Comparison of ENCODE assay signal across 18 cellular contexts in the genomic region with DNA sequence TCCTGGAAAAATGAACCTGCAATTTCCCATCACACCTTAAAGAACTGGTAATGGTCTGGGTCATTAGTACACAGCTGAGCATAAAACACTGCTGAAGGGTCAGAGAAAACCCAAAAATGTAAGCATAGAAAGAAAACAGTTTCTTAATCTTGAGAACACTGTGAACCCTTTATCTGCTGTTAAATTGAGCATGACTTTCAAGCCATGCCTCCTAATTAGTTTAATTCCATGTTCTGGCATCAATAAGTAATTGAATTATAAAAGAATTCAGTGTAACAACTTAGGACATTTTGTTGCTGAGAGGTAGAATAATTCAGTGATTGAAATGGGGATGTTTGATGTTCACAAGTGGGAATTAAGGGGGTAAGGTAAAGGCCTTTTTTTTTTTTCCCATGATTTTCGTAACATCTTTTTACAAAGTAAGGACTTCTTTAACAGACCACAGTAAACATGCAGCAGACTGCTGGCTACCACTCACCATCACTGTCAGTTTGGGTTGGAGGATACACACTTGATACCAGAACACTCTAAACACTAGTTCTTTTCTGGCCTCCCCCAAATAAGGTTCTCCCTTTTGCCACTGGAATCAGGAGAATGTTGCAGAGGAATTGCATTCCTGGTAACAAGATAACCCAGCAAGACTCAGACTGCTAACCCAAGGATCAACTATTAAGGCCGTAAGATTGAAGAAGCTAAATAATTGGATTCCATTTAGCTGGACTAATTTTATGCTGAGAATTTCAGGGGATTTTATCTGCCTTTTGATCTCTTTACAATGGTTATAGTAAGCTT. TPM values are rescaled to one million over a fixed set of nuclear protein-coding genes. Genes with fewer than 3 reads are reported as not detected.
DNase-seq lines count a peak whose midpoint lies in the region; ATAC-seq and TF ChIP-seq lines count a peak whose summit lies in the region.
"Had no signal": no experiment of that assay in that cellular context is flagged by ENCODE, and none has a peak within 500 bp of the region (broad histone marks: within the 10 kb centered on the region; RNA-seq: fewer than 3 reads in every experiment).

No MANE protein-coding gene starts in this region.

- no peak overlapping the region for H3K23ac ChIP-seq in IMR-90 (ENCODE audit: low read depth, low read length)

- in situ Hi-C loops in IMR-90 (cut with MboI; ENCODE audit: low sequenced_read_pairs) = loop anchor here (10.0 kb wide), 1 partner anchor 392 kb away; no protein-coding TSS in a partner anchor

- intact Hi-C loops in IMR-90 (cut with micrococcal nuclease) (loop anchor here (10.0 kb wide), 1 partner anchor 312 kb away; the partner anchor contains the start of gene CNN3), dorsolateral prefrontal cortex (cut with DNase I) (no loop called here)
- intact Hi-C loops in activated T-helper 1 cell treated with anti-CD3 and anti-CD28 coated beads, Interleukin-12 subunit alpha, Interleukin-12 subunit beta, Interleukin-2, Interleukin-4 antibody, amounts not matched to agents 30 ng/mL and 10 ng/mL and 1 ng/mL, durations not matched to agents 14 hours and 24 hours and 36 hours (cut with micrococcal nuclease) = loop anchor here (10.0 kb wide), 2 partner anchors 692 to 1332 kb away; partner anchors contain the start of genes F3 and GCLM

- H3K4me3 ChIP-seq in CD4-positive, CD25-positive, alpha-beta regulatory T cell (ENCODE audit: low read depth, low read length) = peak overlapping the region; percentile 19
- no peak overlapping the region for H3K4me3 ChIP-seq in IMR-90 (ENCODE audit: insufficient read depth, low read depth, low read length)
- peak overlapping the region in 2 of 59 donors; percentile 2 to 12 for H3K4me3 ChIP-seq in dorsolateral prefrontal cortex
- no peak overlapping the region for H3K4me3 ChIP-seq in GM23338

- H3K9me3 ChIP-seq in CD4-positive, CD25-positive, alpha-beta regulatory T cell (ENCODE audit: control insufficient read depth in 2 of 2, low read length in 2 of 2) = peaks cover 0 to 6% of the 10 kb centered on the region in 2 experiments
- peaks cover 6% of the 10 kb centered on the region for H3K9me3 ChIP-seq in IMR-90 (ENCODE audit: control insufficient read depth, insufficient read depth, low read length)

- H3K79me1 ChIP-seq in IMR-90 (ENCODE audit: low read depth in 1 of 2, low read length in 2 of 2) = peaks cover 36 to 65% of the 10 kb centered on the region in 2 experiments

- peaks cover 14 to 80% (median 55%) of the 10 kb centered on the region in 4 donors for H3K4me1 Mint-ChIP-seq in CD4-positive, CD25-positive, alpha-beta regulatory T cell
- peaks cover 38% of the 10 kb centered on the region for H3K4me1 Mint-ChIP-seq in nephron progenitor cell
- H3K4me1 Mint-ChIP-seq in GM23338 = peaks cover 9% of the 10 kb centered on the region; the same call in 2 of the 3 replicates
- H3K4me1 Mint-ChIP-seq in activated T-helper 1 cell treated with anti-CD3 and anti-CD28 coated beads, Interleukin-12 subunit alpha, Interleukin-12 subunit beta, Interleukin-2, Interleukin-4 antibody, amounts not matched to agents 30 ng/mL and 10 ng/mL and 1 ng/mL, durations not matched to agents 14 hours and 24 hours and 36 hours (ENCODE audit: low read depth) = peaks cover 37% of the 10 kb centered on the region

- H2BK15ac ChIP-seq in IMR-90 (ENCODE audit: low read depth, low read length) = no peak overlapping the region

- H3K4me1 ChIP-seq in CD4-positive, CD25-positive, alpha-beta regulatory T cell (ENCODE audit: control insufficient read depth, insufficient read depth, low read length, poor library complexity, severe bottlenecking) = peaks cover 22% of the 10 kb centered on the region
- peaks cover 6% of the 10 kb centered on the region for H3K4me1 ChIP-seq in IMR-90 (ENCODE audit: control insufficient read depth, insufficient read depth, low read length)
- H3K4me1 ChIP-seq in GM23338 (ENCODE audit: insufficient read depth) = peaks cover 8% of the 10 kb centered on the region; the same call in 1 of the 2 replicates

- no peaks in the 10 kb centered on the region for H3K27me3 Mint-ChIP-seq in CD4-positive, CD25-positive, alpha-beta regulatory T cell
- peaks cover 2% of the 10 kb centered on the region for H3K27me3 Mint-ChIP-seq in nephron progenitor cell (ENCODE audit: low read depth, poor library complexity)
- H3K27me3 Mint-ChIP-seq in GM23338 (ENCODE audit: insufficient read depth, low read depth, poor library complexity) = peaks cover 5% of the 10 kb centered on the region
- H3K27me3 Mint-ChIP-seq in activated T-helper 1 cell treated with anti-CD3 and anti-CD28 coated beads, Interleukin-12 subunit alpha, Interleukin-12 subunit beta, Interleukin-2, Interleukin-4 antibody, amounts not matched to agents 30 ng/mL and 10 ng/mL and 1 ng/mL, durations not matched to agents 14 hours and 24 hours and 36 hours (ENCODE audit: insufficient read depth) = no peaks in the 10 kb centered on the region

- BruUV-seq in IMR-90 (replicated peaks; lab: Mats Ljungman, UMichigan) = no TSS peak

- H3K36me3 ChIP-seq in CD4-positive, CD25-positive, alpha-beta regulatory T cell (ENCODE audit: control insufficient read depth, insufficient read depth, low read length) = peaks cover 28% of the 10 kb centered on the region
- H3K36me3 ChIP-seq in IMR-90 (ENCODE audit: control insufficient read depth, insufficient read depth, low read length) (peaks cover 12% of the 10 kb centered on the region), GM23338 (ENCODE audit: insufficient read depth) (peaks cover 10% of the 10 kb centered on the region)

- no peak overlapping the region for H3K27ac ChIP-seq in CD4-positive, CD25-positive, alpha-beta regulatory T cell (ENCODE audit: insufficient read depth, low read length, poor library complexity, severe bottlenecking)
- H3K27ac ChIP-seq in IMR-90 (ENCODE audit: insufficient read depth, low read length) = peak overlapping the region; percentile 14; the same call in 1 of the 2 replicates
- H3K27ac ChIP-seq in dorsolateral prefrontal cortex = peak overlapping the region in 46 of 59 donors; percentile 0 to 69 (median 36)
- H3K27ac ChIP-seq in GM23338 (ENCODE audit: low read depth) = no peak overlapping the region

- no peak overlapping the region for H2BK20ac ChIP-seq in IMR-90 (ENCODE audit: low read depth, low read length)

- ATAC-seq in CD4-positive, CD25-positive, alpha-beta regulatory T cell (ENCODE audit: low read depth in 2 of 2) = no peak
- peak; percentile 12 for ATAC-seq in IMR-90 (ENCODE audit: low read depth)
- no peak for ATAC-seq in GM23338
- no peak for ATAC-seq in HG02852 (IDR thresholded peaks at IDR 0.05; ENCODE audit: unreplicated experiment)
- ATAC-seq: activated T-cell treated with anti-CD3 and anti-CD28 coated beads, Interleukin-2, amount 50 U/mL, for 72 hours; esophagus mucosa had no signal

- no peak for TF ChIP-seq POLR2A in IMR-90 (IDR thresholded peaks at IDR 0.05; ENCODE audit: low read depth, low read length)

- peaks cover 8% of the 10 kb centered on the region for H3K9me2 ChIP-seq in GM23338 (ENCODE audit: insufficient read depth)

- no peak for TF ChIP-seq CTCF in IMR-90 (conservative IDR thresholded peaks at IDR 0.05; ENCODE audit: low read depth, low read length)
- TF ChIP-seq CTCF in dorsolateral prefrontal cortex (IDR thresholded peaks at IDR 0.05 in 54 of 56, conservative IDR thresholded peaks at IDR 0.05 in 2 of 56; ENCODE audit: low read depth in 1 of 56, partially characterized antibody in 56 of 56) = no peak
- no peak for TF ChIP-seq CTCF in nephron progenitor cell (IDR thresholded peaks at IDR 0.05)
- no peak for TF ChIP-seq CTCF in GM23338 (conservative IDR thresholded peaks at IDR 0.05; ENCODE audit: low read depth in 2 of 2)

- no peak overlapping the region for H2BK120ac ChIP-seq in IMR-90 (ENCODE audit: low read depth, low read length)

- H3K9me3 Mint-ChIP-seq in CD4-positive, CD25-positive, alpha-beta regulatory T cell = peaks cover 0 to 13% (median 1%) of the 10 kb centered on the region in 7 donors
- H3K9me3 Mint-ChIP-seq in nephron progenitor cell (peaks cover 29% of the 10 kb centered on the region), GM23338 (peaks cover 13% of the 10 kb centered on the region)
- H3K9me3 Mint-ChIP-seq in activated T-helper 1 cell treated with anti-CD3 and anti-CD28 coated beads, Interleukin-12 subunit alpha, Interleukin-12 subunit beta, Interleukin-2, Interleukin-4 antibody, amounts not matched to agents 30 ng/mL and 10 ng/mL and 1 ng/mL, durations not matched to agents 14 hours and 24 hours and 36 hours = no peaks in the 10 kb centered on the region

- no peaks in the 10 kb centered on the region for H3F3A ChIP-seq in GM23338 (replicated peaks; ENCODE audit: low read depth)

- H3K14ac ChIP-seq in IMR-90 (replicated peaks; ENCODE audit: low read depth, low read length) = no peak overlapping the region

- peak overlapping the region; percentile 4 for H2BK5ac ChIP-seq in IMR-90 (ENCODE audit: low read depth, low read length, poor library complexity, severe bottlenecking)

- H3K4me2 ChIP-seq in IMR-90 (ENCODE audit: low read depth, low read length) (peak overlapping the region; percentile 47; the same call in 1 of the 2 replicates), GM23338 (no peak overlapping the region)

- H3K9me1 ChIP-seq in IMR-90 (ENCODE audit: insufficient read depth, low read length) = no peaks in the 10 kb centered on the region; the same call in 1 of the 2 replicates

- no peak overlapping the region for H3K9ac ChIP-seq in IMR-90 (ENCODE audit: low read depth, low read length)

- no peak for DNase-seq in CD4-positive, CD25-positive, alpha-beta regulatory T cell
- DNase-seq in IMR-90 (peak; percentile 47), dorsolateral prefrontal cortex (no peak), nephron progenitor cell (no peak), NCI-H345 treated with DMSO at 0.1 percent for 48 hours (lab: John Stamatoyannopoulos, UW; ENCODE audit: unreplicated experiment) (no peak), GM23338 (ENCODE audit: low spot score) (no peak)
- DNase-seq in activated T-helper 1 cell treated with anti-CD3 and anti-CD28 coated beads, Interleukin-12 subunit alpha, Interleukin-12 subunit beta, Interleukin-2, Interleukin-4 antibody, amounts not matched to agents 30 ng/mL and 10 ng/mL and 1 ng/mL, durations not matched to agents 14 hours and 24 hours and 36 hours (ENCODE audit: low spot score) = no peak
- DNase-seq: activated CD4-positive, alpha-beta T cell treated with anti-CD3 and anti-CD28 coated beads for 4 hours; activated T-cell treated with anti-CD3 and anti-CD28 coated beads, Interleukin-2, amount 50 U/mL, for 72 hours; AML-193; anterior cingulate cortex; kidney glomerular epithelial cell; NCI-H146; NCI-H2227 treated with DMSO at 0.1 percent for 48 hours; SIG-M5; T1000 had no signal

- H2AK9ac ChIP-seq in IMR-90 (replicated peaks; ENCODE audit: low read depth, low read length, poor library complexity) = no peak overlapping the region

- H3K56ac ChIP-seq in IMR-90 (ENCODE audit: extremely low read depth, insufficient read depth, low read length) = no peak overlapping the region

- TF ChIP-seq RAD21 in IMR-90 (IDR thresholded peaks at IDR 0.05; ENCODE audit: low read length) = no peak

- H3K79me2 ChIP-seq in GM23338 (replicated peaks; ENCODE audit: insufficient read depth) = peaks cover 48% of the 10 kb centered on the region

- no peak overlapping the region for H2AFZ ChIP-seq in IMR-90 (replicated peaks; ENCODE audit: low read length, poor library complexity)
- no peak overlapping the region for H2AFZ ChIP-seq in GM23338

- H3K4ac ChIP-seq in IMR-90 (ENCODE audit: low read depth, low read length) = no peak overlapping the region

- WGBS in IMR-90 (ENCODE audit: extremely low coverage in 2 of 2, insufficient read length in 1 of 2), 2 experiments = no CpG with 5 or more reads among the region's 2 CpGs

- CTCF ChIA-PET in IMR-90 (lab: Yijun Ruan, JAX) = interaction anchor here (0.6 to 1.5 kb wide), 2 partner anchors 22 to 382 kb away, joined by 3 read pairs; no protein-coding TSS in a partner anchor

- H4K20me1 ChIP-seq in IMR-90 (ENCODE audit: insufficient read depth, low read length) (no peaks in the 10 kb centered on the region), GM23338 (replicated peaks; ENCODE audit: insufficient read depth) (no peaks in the 10 kb centered on the region)

- no peak overlapping the region for H3K18ac ChIP-seq in IMR-90 (ENCODE audit: low read depth, low read length)

- peak overlapping the region in 2 of 3 donors; percentile 27 to 65 for H3K27ac Mint-ChIP-seq in CD4-positive, CD25-positive, alpha-beta regulatory T cell
- H3K27ac Mint-ChIP-seq in nephron progenitor cell (no peak overlapping the region), GM23338 (no peak overlapping the region)
- H3K27ac Mint-ChIP-seq in activated T-helper 1 cell treated with anti-CD3 and anti-CD28 coated beads, Interleukin-12 subunit alpha, Interleukin-12 subunit beta, Interleukin-2, Interleukin-4 antibody, amounts not matched to agents 30 ng/mL and 10 ng/mL and 1 ng/mL, durations not matched to agents 14 hours and 24 hours and 36 hours = no peak overlapping the region
- H3K27ac Mint-ChIP-seq: activated T-cell treated with anti-CD3 and anti-CD28 coated beads, Interleukin-2, amount 50 U/mL, for 72 hours had no signal

- dilution Hi-C loops in IMR-90 (cut with HindIII; ENCODE audit: low sequenced_read_pairs, unreplicated experiment) = no loop called here

- peak overlapping the region; percentile 49 to 86 (median 72) for H3K4me3 Mint-ChIP-seq in CD4-positive, CD25-positive, alpha-beta regulatory T cell
- peak overlapping the region; percentile 54 for H3K4me3 Mint-ChIP-seq in nephron progenitor cell
- H3K4me3 Mint-ChIP-seq in GM23338 = no peak overlapping the region
- H3K4me3 Mint-ChIP-seq in activated T-helper 1 cell treated with anti-CD3 and anti-CD28 coated beads, Interleukin-12 subunit alpha, Interleukin-12 subunit beta, Interleukin-2, Interleukin-4 antibody, amounts not matched to agents 30 ng/mL and 10 ng/mL and 1 ng/mL, durations not matched to agents 14 hours and 24 hours and 36 hours = no peak overlapping the region

- POLR2A ChIA-PET in IMR-90 (lab: Charles Lee; ENCODE audit: unreplicated experiment) = no interaction called here

- no peak overlapping the region for H2AK5ac ChIP-seq in IMR-90 (ENCODE audit: low read depth, low read length)

- H4K8ac ChIP-seq in IMR-90 (ENCODE audit: low read depth in 2 of 2, low read length in 2 of 2) = no peak overlapping the region

- H4K91ac ChIP-seq in IMR-90 (ENCODE audit: insufficient read depth, low read depth, low read length) = no peak overlapping the region

- no peaks in the 10 kb centered on the region for H3K27me3 ChIP-seq in CD4-positive, CD25-positive, alpha-beta regulatory T cell (ENCODE audit: control insufficient read depth, insufficient read depth, low read length)
- H3K27me3 ChIP-seq in IMR-90 (ENCODE audit: control insufficient read depth, insufficient read depth, low read length) (no peaks in the 10 kb centered on the region), dorsolateral prefrontal cortex (no peaks in the 10 kb centered on the region), GM23338 (ENCODE audit: insufficient read depth) (no peaks in the 10 kb centered on the region)

- H3K36me3 Mint-ChIP-seq in CD4-positive, CD25-positive, alpha-beta regulatory T cell = peaks cover 35% of the 10 kb centered on the region
- H3K36me3 Mint-ChIP-seq in nephron progenitor cell (ENCODE audit: low read depth) (peaks cover 62% of the 10 kb centered on the region), GM23338 (ENCODE audit: low read depth) (peaks cover 31% of the 10 kb centered on the region)
- peaks cover 34% of the 10 kb centered on the region for H3K36me3 Mint-ChIP-seq in activated T-helper 1 cell treated with anti-CD3 and anti-CD28 coated beads, Interleukin-12 subunit alpha, Interleukin-12 subunit beta, Interleukin-2, Interleukin-4 antibody, amounts not matched to agents 30 ng/mL and 10 ng/mL and 1 ng/mL, durations not matched to agents 14 hours and 24 hours and 36 hours (ENCODE audit: low read depth)

- H4K5ac ChIP-seq in IMR-90 (ENCODE audit: low read depth, low read length) = no peak overlapping the region

RNA-seq across cellular contexts. Expression of gene RWDD3, which starts 3.0 kb away (rescaled TPM):
- 15.7 TPM for total RNA-seq in CD4-positive, CD25-positive, alpha-beta regulatory T cell
- polyA plus RNA-seq in CD4-positive, CD25-positive, alpha-beta regulatory T cell = 10 to 100 TPM; 33.7 to 49.7 (median 37.2) TPM
- total RNA-seq in IMR-90 (2012; rRNA removed) (10.4 and 10.6 TPM in 2 replicates), dorsolateral prefrontal cortex (10 to 100 TPM in 118 of 120 experiments, 1 to 10 TPM in 2; 8.8 to 33.0 (median 17.9) TPM)
- polyA plus RNA-seq in IMR-90 (2012; rRNA removed) (9.9 and 13.6 TPM in 2 replicates), GM23338 (2016; fragmentation: Nextera tagmentation; extraction: Ambion mirVana) (50.7 and 57.1 TPM in 2 replicates)
- 5.0 and 5.8 TPM in 2 replicates for polyA plus RNA-seq in IMR-90 (2012; cell fraction: cytosol; rRNA removed)
- polyA plus RNA-seq in IMR-90 (2012; cell fraction: nucleus; rRNA removed; ENCODE audit: low replicate concordance) = 4.9 and 22.0 TPM in 2 replicates
- 16.0 and 19.3 TPM in 2 replicates for total RNA-seq in GM23338 (2014; rRNA removed; shearing (Covaris generic))
- total RNA-seq in activated T-helper 1 cell treated with anti-CD3 and anti-CD28 coated beads, Interleukin-12 subunit alpha, Interleukin-12 subunit beta, Interleukin-2, Interleukin-4 antibody, amounts not matched to agents 30 ng/mL and 10 ng/mL and 1 ng/mL, durations not matched to agents 14 hours and 24 hours and 36 hours = 10.6 and 10.8 TPM in 2 replicates

Comparison
In these comparisons a context has a peak if more than half of its experiments do, and no peak if none do; other contexts are left out.
1. H3K27ac ChIP-seq: peak in IMR-90 (single experiment) and dorsolateral prefrontal cortex (46 of 59); none in CD4-positive, CD25-positive, alpha-beta regulatory T cell (single experiment) and GM23338 (single experiment).
2. H3K27ac Mint-ChIP-seq: peak in CD4-positive, CD25-positive, alpha-beta regulatory T cell (2 of 3); none in nephron progenitor cell (single experiment), GM23338 (single experiment) and activated T-helper 1 cell treated with anti-CD3 and anti-CD28 coated beads, Interleukin-12 subunit alpha, Interleukin-12 subunit beta, Interleukin-2, Interleukin-4 antibody, amounts not matched to agents 30 ng/mL and 10 ng/mL and 1 ng/mL, durations not matched to agents 14 hours and 24 hours and 36 hours (single experiment).
3. H3K4me3 Mint-ChIP-seq: peak in CD4-positive, CD25-positive, alpha-beta regulatory T cell (4 of 4) and nephron progenitor cell (single experiment); none in GM23338 (single experiment) and activated T-helper 1 cell treated with anti-CD3 and anti-CD28 coated beads, Interleukin-12 subunit alpha, Interleukin-12 subunit beta, Interleukin-2, Interleukin-4 antibody, amounts not matched to agents 30 ng/mL and 10 ng/mL and 1 ng/mL, durations not matched to agents 14 hours and 24 hours and 36 hours (single experiment).
4. intact Hi-C loops: an anchor here in IMR-90 (10.0 kb wide) and activated T-helper 1 cell treated with anti-CD3 and anti-CD28 coated beads, Interleukin-12 subunit alpha, Interleukin-12 subunit beta, Interleukin-2, Interleukin-4 antibody, amounts not matched to agents 30 ng/mL and 10 ng/mL and 1 ng/mL, durations not matched to agents 14 hours and 24 hours and 36 hours (10.0 kb wide); none called in dorsolateral prefrontal cortex.